In the genomic region with DNA sequence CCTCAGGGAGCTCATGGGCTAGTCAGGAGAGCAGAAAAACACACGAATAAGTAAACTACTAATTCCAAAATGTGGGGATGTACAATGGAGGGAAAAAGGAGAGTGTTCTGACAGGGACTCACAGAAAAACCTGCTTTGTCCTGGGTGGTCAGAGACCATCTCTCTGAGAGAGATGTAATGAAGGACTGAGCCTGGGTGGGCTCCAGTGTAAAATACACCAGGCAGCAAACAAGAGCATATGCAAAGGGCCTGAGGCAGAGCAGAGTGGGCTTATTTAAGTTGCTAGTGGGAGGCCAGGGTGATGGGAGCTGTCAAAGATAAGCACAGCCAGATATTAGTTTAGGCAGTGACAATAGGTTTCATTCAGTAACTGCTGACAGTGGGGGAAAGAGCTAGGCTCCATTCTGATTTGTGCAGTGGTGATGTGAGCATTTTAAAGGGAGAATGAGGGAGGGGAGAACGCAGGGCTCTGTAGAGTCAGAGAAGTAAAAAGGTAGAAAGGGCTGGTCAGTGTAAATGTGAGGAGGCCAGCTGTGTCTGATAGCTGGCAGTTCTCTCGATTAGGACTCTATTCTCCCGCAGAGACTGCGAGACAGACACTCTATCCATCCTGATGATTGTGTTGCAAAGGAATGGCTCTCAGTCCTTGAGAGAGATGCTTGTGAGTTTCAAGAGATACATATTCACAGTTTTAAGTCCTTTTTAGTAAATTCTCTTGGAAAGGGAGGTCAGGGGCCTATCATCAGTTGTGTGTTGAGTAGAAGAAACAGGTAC, we compare ENCODE assay signal across 25 cellular contexts. TPM values are rescaled to one million over a fixed set of nuclear protein-coding genes. Genes with fewer than 3 reads are reported as not detected.
DNase-seq lines count a peak whose midpoint lies in the region; ATAC-seq, FAIRE-seq and TF ChIP-seq lines count a peak whose summit lies in the region.
"Had no signal": no experiment of that assay in that cellular context is flagged by ENCODE, and none has a peak within 500 bp of the region (broad histone marks: within the 10 kb centered on the region; RNA-seq: fewer than 3 reads in every experiment).

No MANE protein-coding gene starts in this region.

- peaks cover 76% of the 10 kb centered on the region for H3K79me2 ChIP-seq in HepG2 (ENCODE audit: insufficient read depth, low read length)

- no peak for TF ChIP-seq EP300 in HepG2 (IDR thresholded peaks at IDR 0.05; ENCODE audit: low read depth in 2 of 2, low read length in 2 of 2)
- TF ChIP-seq EP300 in HepG2 (CRISPR knock-in tag; IDR thresholded peaks at IDR 0.05; ENCODE audit: borderline replicate concordance), result no peak

- FAIRE-seq in HepG2 (lab: Jason Lieb, UNC), result no peak
- FAIRE-seq: A549, GM12878, H1 had no signal

- WGBS in HepG2 (ENCODE audit: low lambda C conversion rate), result 29% methylated on average over 5 of the region's 5 CpGs

- H3K4me2 ChIP-seq in HepG2 (ENCODE audit: low read depth, low read length), result peak overlapping the region; percentile 80
- H3K4me2 ChIP-seq: A549, PC-9 had no signal

- peak overlapping the region in 58 of 59 donors; percentile 10 to 90 (median 66) for H3K4me3 ChIP-seq in dorsolateral prefrontal cortex
- H3K4me3 ChIP-seq in HepG2 (replicated peaks in 1 of 3; ENCODE audit: insufficient read depth in 1 of 3, low read depth in 2 of 3, low read length in 3 of 3), result peak overlapping the region; percentile 63 to 85 (median 63)
- H3K4me3 ChIP-seq: A549, GM12878, MG63, PC-9, SJCRH30 had no signal

- intact Hi-C loops in dorsolateral prefrontal cortex (cut with DNase I), result loop anchor here (5.0 to 10.0 kb wide), 4 partner anchors 37 to 175 kb away; a partner anchor contains a TSS
- intact Hi-C loops in HepG2 (cut with micrococcal nuclease; ENCODE audit: unreplicated experiment), result loop anchor here (5.0 kb wide), 1 partner anchor 58 kb away; a partner anchor contains a TSS

- H3K9me3 ChIP-seq in HepG2 (ENCODE audit: low read length), result no peaks in the 10 kb centered on the region
- H3K9me3 ChIP-seq: A549, Caco-2, MG63, SJCRH30 had no signal

- DNase-seq in dorsolateral prefrontal cortex (no peak), HepG2 (ENCODE audit: low spot score) (no peak), substantia nigra (lab: John Stamatoyannopoulos, UW) (no peak), ACHN (no peak)
- DNase-seq: Caco-2; CD8-positive, alpha-beta T cell; DMS79; EL; GDM1; HCEC 1CT; MG63; NCI-H1048; NCI-H1417; NCI-H2227 treated with DMSO at 0.1 percent for 48 hours; NCI-H526 treated with DMSO at 0.1 percent for 48 hours; PC-9 had no signal

- in situ Hi-C loops in HepG2 (cut with HindIII; ENCODE audit: extremely low pct_ligation_motif_present, low pct_unique_long_range_greater_than_20kb) (loop anchor here (5.0 kb wide), 1 partner anchor 87 kb away; a partner anchor contains a TSS), ACHN (cut with HindIII; ENCODE audit: low pct_ligation_motif_present, low pct_unique_long_range_greater_than_20kb, low sequenced_read_pairs) (no loop called here)

- H2AFZ ChIP-seq in HepG2 (ENCODE audit: low read length), result no peak overlapping the region
- H2AFZ ChIP-seq: PC-9 had no signal

- CTCF ChIA-PET in HepG2 (lab: Yijun Ruan, JAX; ENCODE audit: low intra/inter-chr PET ratio, low total read pairs), result no interaction called here

- H3K27me3 ChIP-seq in dorsolateral prefrontal cortex, result no peaks in the 10 kb centered on the region
- H3K27me3 ChIP-seq in HepG2 (ENCODE audit: control insufficient read depth in 1 of 2, insufficient read depth in 2 of 2, low read length in 2 of 2), result peaks cover 0 to 3% of the 10 kb centered on the region in 2 experiments; a peak in 1 of 5 replicates
- H3K27me3 ChIP-seq: MG63, SJCRH30 had no signal

- H3K27ac ChIP-seq in angular gyrus (ENCODE audit: low read depth, low read length), result peak overlapping the region; percentile 46
- peak overlapping the region in 48 of 59 donors; percentile 21 to 100 (median 94) for H3K27ac ChIP-seq in dorsolateral prefrontal cortex
- H3K27ac ChIP-seq in HepG2 (ENCODE audit: extremely low read length, insufficient read depth, low read length), result peak overlapping the region; percentile 20
- peak overlapping the region; percentile 73 for H3K27ac ChIP-seq in substantia nigra (ENCODE audit: low read depth, low read length, poor library complexity, severe bottlenecking)
- H3K27ac ChIP-seq: A549, PC-9, SJCRH30 had no signal

- peak overlapping the region; percentile 61 for H3K9ac ChIP-seq in HepG2 (ENCODE audit: insufficient read depth, low read depth, low read length)

- peaks cover 18 to 59% of the 10 kb centered on the region in 2 experiments for H3K36me3 ChIP-seq in HepG2 (replicated peaks in 1 of 2; ENCODE audit: control insufficient read depth in 1 of 2, insufficient read depth in 2 of 2, low read length in 2 of 2)
- H3K36me3 ChIP-seq: MG63, SJCRH30 had no signal

- POLR2A ChIA-PET in HepG2 (lab: Yijun Ruan, JAX), result interaction anchor here (0.6 to 2.6 kb wide), 8 partner anchors 10 to 88 kb away, joined by 3 to 10 read pairs (median 5); a partner anchor contains a TSS

- no peak for TF ChIP-seq CTCF in dorsolateral prefrontal cortex (IDR thresholded peaks at IDR 0.05 in 54 of 56, conservative IDR thresholded peaks at IDR 0.05 in 2 of 56; ENCODE audit: low read depth in 1 of 56, partially characterized antibody in 56 of 56)
- no peak for TF ChIP-seq CTCF in HepG2 (CRISPR knock-in tag; IDR thresholded peaks at IDR 0.05)

- BruUV-seq in HepG2 (replicated peaks; lab: Mats Ljungman, UMichigan), result no TSS peak

- ATAC-seq in HepG2 (no peak), GM21529 (IDR thresholded peaks at IDR 0.05; ENCODE audit: unreplicated experiment) (no peak), HG03196 (IDR thresholded peaks at IDR 0.05; ENCODE audit: unreplicated experiment) (no peak)
- ATAC-seq: A549; CD8-positive, alpha-beta T cell; GM12878; SK-N-SH treated with all-trans-retinoic acid at 6 μM for 48 hours had no signal

- H3K4me1 ChIP-seq in HepG2 (ENCODE audit: insufficient read depth, low read length), result peaks cover 67% of the 10 kb centered on the region
- H3K4me1 ChIP-seq: A549, Caco-2, SJCRH30 had no signal

- TF ChIP-seq RAD21 in HepG2 (CRISPR knock-in tag; IDR thresholded peaks at IDR 0.05), result no peak

- TF ChIP-seq POLR2A in HepG2 (IDR thresholded peaks at IDR 0.05; ENCODE audit: insufficient read depth in 1 of 2, low read depth in 2 of 2, low read length in 2 of 2), result no peak

- H4K20me1 ChIP-seq in HepG2 (ENCODE audit: insufficient read depth, low read length), result peaks cover 78% of the 10 kb centered on the region

TF ChIP-seq in HepG2, 621 proteins besides CTCF, POLR2A, EP300 and RAD21 (continues in another document):
- TF ChIP-seq RBM22 (optimal IDR thresholded peaks at IDR 0.05; ENCODE audit: low read length), result peak; percentile 83

RNA-seq across cellular contexts. Expression of a gene that starts 3.4 kb away (rescaled TPM):
- total RNA-seq in dorsolateral prefrontal cortex, result 1,000 to 10,000 TPM in 77 of 120 experiments, 100 to 1,000 TPM in 43; 152 to 7,650 (median 1,218) TPM
- total RNA-seq in HepG2 (2016; rRNA removed; fragmentation: Illumina TruSeq; extraction: Trizol), result 4,983 and 10,074 TPM in 2 replicates
- total RNA-seq in HepG2 (2016; cell fraction: cytosol; rRNA removed; fragmentation: Illumina TruSeq; extraction: Trizol; ENCODE audit: low read depth), result 443 and 484 TPM in 2 replicates
- total RNA-seq in HepG2 (2016; cell fraction: insoluble cytoplasmic fraction; rRNA removed; fragmentation: Illumina TruSeq; extraction: Trizol), result 4,851 and 10,104 TPM in 2 replicates
- total RNA-seq in HepG2 (2016; cell fraction: membrane; rRNA removed; fragmentation: Illumina TruSeq; extraction: Trizol), result 957 and 1,048 TPM in 2 replicates
- 7,106 and 8,454 TPM in 2 replicates for total RNA-seq in HepG2 (2016; cell fraction: nucleus; rRNA removed; fragmentation: Illumina TruSeq; extraction: Trizol)
- 11,821 and 17,414 TPM in 2 replicates for polyA plus RNA-seq in HepG2 (2011; rRNA removed)
- polyA plus RNA-seq in HepG2 (2011; cell fraction: cytosol; rRNA removed), result 11,091 and 16,564 TPM in 2 replicates
- 7,213 and 10,181 TPM in 2 replicates for polyA plus RNA-seq in HepG2 (2011; cell fraction: nucleus; rRNA removed)
- 17,461 and 22,113 TPM in 2 replicates for polyA plus RNA-seq in HepG2 (2012)
- 537 and 560 TPM in 2 replicates for polyA plus RNA-seq in HepG2 (2016; cell fraction: cytosol; fragmentation: Illumina TruSeq; extraction: Trizol; ENCODE audit: low read depth)
- polyA plus RNA-seq in HepG2 (2016; cell fraction: insoluble cytoplasmic fraction; fragmentation: Illumina TruSeq; extraction: Trizol; ENCODE audit: low read depth), result 3,671 and 3,676 TPM in 2 replicates
- 614 and 667 TPM in 2 replicates for polyA plus RNA-seq in HepG2 (2016; cell fraction: membrane; fragmentation: Illumina TruSeq; extraction: Trizol; ENCODE audit: low read depth)
- 7,882 and 8,251 TPM in 2 replicates for polyA plus RNA-seq in HepG2 (2016; cell fraction: nucleus; fragmentation: Illumina TruSeq; extraction: Trizol; ENCODE audit: insufficient read depth, low read depth)
- 3.7 and 10,022 TPM in 2 replicates for polyA minus RNA-seq in HepG2 (2011; rRNA and poly(A)+ RNA removed; ENCODE audit: low replicate concordance)
- polyA minus RNA-seq in HepG2 (2011; cell fraction: cytosol; rRNA and poly(A)+ RNA removed), result 4,700 and 8,142 TPM in 2 replicates
- polyA minus RNA-seq in HepG2 (2011; cell fraction: nucleus; rRNA and poly(A)+ RNA removed), result 3,076 and 4,905 TPM in 2 replicates
- total RNA-seq: LHCN-M2 had no signal

RNA-seq across cellular contexts. Expression of a gene that starts 56.0 kb away (rescaled TPM):
- total RNA-seq in dorsolateral prefrontal cortex (10 to 100 TPM; 22.8 to 66.1 (median 40.5) TPM), HepG2 (2016; rRNA removed; fragmentation: Illumina TruSeq; extraction: Trizol) (60.7 and 111 TPM in 2 replicates)
- total RNA-seq in HepG2 (2016; cell fraction: cytosol; rRNA removed; fragmentation: Illumina TruSeq; extraction: Trizol; ENCODE audit: low read depth), result 13.8 TPM in 2 replicates
- 69.0 and 109 TPM in 2 replicates for total RNA-seq in HepG2 (2016; cell fraction: insoluble cytoplasmic fraction; rRNA removed; fragmentation: Illumina TruSeq; extraction: Trizol)
- 24.3 and 25.9 TPM in 2 replicates for total RNA-seq in HepG2 (2016; cell fraction: membrane; rRNA removed; fragmentation: Illumina TruSeq; extraction: Trizol)
- total RNA-seq in HepG2 (2016; cell fraction: nucleus; rRNA removed; fragmentation: Illumina TruSeq; extraction: Trizol), result 90.1 and 90.9 TPM in 2 replicates
- polyA plus RNA-seq in HepG2 (2011; rRNA removed), result 41.0 and 41.5 TPM in 2 replicates
- polyA plus RNA-seq in HepG2 (2011; cell fraction: cytosol; rRNA removed), result 39.0 and 39.5 TPM in 2 replicates
- polyA plus RNA-seq in HepG2 (2011; cell fraction: nucleus; rRNA removed), result 22.7 and 31.2 TPM in 2 replicates
- 41.6 and 50.2 TPM in 2 replicates for polyA plus RNA-seq in HepG2 (2012)
- polyA plus RNA-seq in HepG2 (2016; cell fraction: cytosol; fragmentation: Illumina TruSeq; extraction: Trizol; ENCODE audit: low read depth), result 13.4 and 13.9 TPM in 2 replicates
- polyA plus RNA-seq in HepG2 (2016; cell fraction: insoluble cytoplasmic fraction; fragmentation: Illumina TruSeq; extraction: Trizol; ENCODE audit: low read depth), result 53.6 and 54.8 TPM in 2 replicates
- 13.7 and 13.9 TPM in 2 replicates for polyA plus RNA-seq in HepG2 (2016; cell fraction: membrane; fragmentation: Illumina TruSeq; extraction: Trizol; ENCODE audit: low read depth)
- polyA plus RNA-seq in HepG2 (2016; cell fraction: nucleus; fragmentation: Illumina TruSeq; extraction: Trizol; ENCODE audit: insufficient read depth, low read depth), result 105 and 106 TPM in 2 replicates
- 50.3 and 91.3 TPM in 2 replicates for polyA minus RNA-seq in HepG2 (2011; rRNA and poly(A)+ RNA removed; ENCODE audit: low replicate concordance)
- 52.6 and 69.3 TPM in 2 replicates for polyA minus RNA-seq in HepG2 (2011; cell fraction: cytosol; rRNA and poly(A)+ RNA removed)
- 42.2 and 44.8 TPM in 2 replicates for polyA minus RNA-seq in HepG2 (2011; cell fraction: nucleus; rRNA and poly(A)+ RNA removed)

Comparison
In these comparisons a context has a peak if more than half of its experiments do, and no peak if none do; other contexts are left out.
1. H3K27ac ChIP-seq: peak in every context shown above with its lines; median percentile 94 in dorsolateral prefrontal cortex; 73 in substantia nigra; 46 in angular gyrus; 20 in HepG2.